ENCODE assay signal across 18 cellular contexts in genomic region chr1:111665527-111665926, GRCh38. TPM values are rescaled to one million over a fixed set of nuclear protein-coding genes. Genes with fewer than 3 reads are reported as not detected.
A peak's percentile ranks its signal among the peaks of the same experiment; 100 is the strongest.
DNase-seq lines count a peak whose midpoint lies in the region; ATAC-seq and TF ChIP-seq lines count a peak whose summit lies in the region.
"Had no signal": no experiment of that assay in that cellular context is flagged by ENCODE, and none has a peak within 500 bp of the region (broad histone marks: within the 10 kb centered on the region; RNA-seq: fewer than 3 reads in every experiment).

No MANE protein-coding gene starts in this region.

- H3K4me3 ChIP-seq in muscle layer of duodenum (ENCODE audit: low read depth in 1 of 2, low read length in 2 of 2), result no peak overlapping the region
- H3K4me3 ChIP-seq in HAP-1, result no peak overlapping the region
- no peak overlapping the region for H3K4me3 ChIP-seq in testis
- no peak overlapping the region for H3K4me3 ChIP-seq in stomach
- H3K4me3 ChIP-seq: GM23338, PC-9 had no signal

- H3K27ac ChIP-seq in muscle layer of duodenum (ENCODE audit: low read length), result peak overlapping the region; percentile 11
- no peak overlapping the region for H3K27ac ChIP-seq in testis
- no peak overlapping the region for H3K27ac ChIP-seq in stomach
- H3K27ac ChIP-seq: C4-2B, PC-9 had no signal

- no peak for TF ChIP-seq EP300 in stomach (IDR thresholded peaks at IDR 0.05)

- no peak overlapping the region for H3K4me3 Mint-ChIP-seq in activated CD8-positive, alpha-beta T cell treated with anti-CD3 and anti-CD28 coated beads for 36 hours
- H3K4me3 Mint-ChIP-seq in activated CD8-positive, alpha-beta T cell treated with anti-CD3 and anti-CD28 coated beads, Interleukin-2, amount 10 ng/mL, durations not matched to agents 7 days and 5 days, result no peak overlapping the region
- H3K4me3 Mint-ChIP-seq in natural killer cell, result no peak overlapping the region
- no peak overlapping the region for H3K4me3 Mint-ChIP-seq in natural killer cell treated with Interleukin-12 subunit alpha and Interleukin-12 subunit beta and Interleukin-15 and Interleukin-18, amount 100 ng/mL, for 72 hours
- H3K4me3 Mint-ChIP-seq: GM23338 had no signal

- H3K27me3 ChIP-seq in muscle layer of duodenum (ENCODE audit: low read depth, low read length) (no peaks in the 10 kb centered on the region), HAP-1 (ENCODE audit: low read depth) (no peaks in the 10 kb centered on the region), testis (no peaks in the 10 kb centered on the region), stomach (no peaks in the 10 kb centered on the region)

- H3K4me1 ChIP-seq in muscle layer of duodenum (ENCODE audit: control insufficient read depth in 1 of 2, insufficient read depth in 2 of 2, low read length in 2 of 2) (peaks cover 12 to 17% of the 10 kb centered on the region in 2 donors), HAP-1 (no peaks in the 10 kb centered on the region), testis (peaks cover 8% of the 10 kb centered on the region), stomach (peaks cover 13 to 86% (median 55%) of the 10 kb centered on the region in 4 donors)

- in situ Hi-C loops in HAP-1 (cut with MboI; ENCODE audit: low sequenced_read_pairs), result no loop called here

- CTCF ChIA-PET in activated CD8-positive, alpha-beta T cell treated with anti-CD3 and anti-CD28 coated beads for 36 hours (lab: Charles Lee), result interaction anchor here (0.7 to 2.1 kb wide), 5 partner anchors 33 to 158 kb away, joined by 3 to 16 read pairs (median 3); no protein-coding TSS in a partner anchor
- CTCF ChIA-PET in activated CD8-positive, alpha-beta T cell treated with anti-CD3 and anti-CD28 coated beads, Interleukin-2, amount 10 ng/mL, durations not matched to agents 7 days and 5 days (lab: Charles Lee), result interaction anchor here (1.1 to 7.4 kb wide), 5 partner anchors 82 to 183 kb away, joined by 3 to 48 read pairs (median 5); no protein-coding TSS in a partner anchor

- H3K4me1 Mint-ChIP-seq in activated CD8-positive, alpha-beta T cell treated with anti-CD3 and anti-CD28 coated beads for 36 hours (ENCODE audit: low read depth), result peaks cover 62% of the 10 kb centered on the region
- H3K4me1 Mint-ChIP-seq in activated CD8-positive, alpha-beta T cell treated with anti-CD3 and anti-CD28 coated beads, Interleukin-2, amount 10 ng/mL, durations not matched to agents 7 days and 5 days (ENCODE audit: low read depth), result peaks cover 48% of the 10 kb centered on the region
- H3K4me1 Mint-ChIP-seq in natural killer cell, result peaks cover 51 to 62% of the 10 kb centered on the region in 2 donors
- peaks cover 42 to 53% of the 10 kb centered on the region in 2 donors for H3K4me1 Mint-ChIP-seq in natural killer cell treated with Interleukin-12 subunit alpha and Interleukin-12 subunit beta and Interleukin-15 and Interleukin-18, amount 100 ng/mL, for 72 hours (ENCODE audit: low read depth in 2 of 2)
- H3K4me1 Mint-ChIP-seq: GM23338 had no signal

- TF ChIP-seq POLR2A in testis (IDR thresholded peaks at IDR 0.05) (no peak), stomach (IDR thresholded peaks at IDR 0.05) (no peak)

- H3K9me3 Mint-ChIP-seq in activated CD8-positive, alpha-beta T cell treated with anti-CD3 and anti-CD28 coated beads for 36 hours, result no peaks in the 10 kb centered on the region
- H3K9me3 Mint-ChIP-seq in activated CD8-positive, alpha-beta T cell treated with anti-CD3 and anti-CD28 coated beads, Interleukin-2, amount 10 ng/mL, durations not matched to agents 7 days and 5 days (ENCODE audit: insufficient read depth), result no peaks in the 10 kb centered on the region
- no peaks in the 10 kb centered on the region for H3K9me3 Mint-ChIP-seq in natural killer cell
- H3K9me3 Mint-ChIP-seq in natural killer cell treated with Interleukin-12 subunit alpha and Interleukin-12 subunit beta and Interleukin-15 and Interleukin-18, amount 100 ng/mL, for 72 hours, result no peaks in the 10 kb centered on the region
- H3K9me3 Mint-ChIP-seq: GM23338 had no signal

- H3K9me3 ChIP-seq in muscle layer of duodenum (ENCODE audit: control insufficient read depth in 1 of 2, low read length in 2 of 2) (no peaks in the 10 kb centered on the region), HAP-1 (no peaks in the 10 kb centered on the region), testis (no peaks in the 10 kb centered on the region), stomach (no peaks in the 10 kb centered on the region)

- H3K27me3 Mint-ChIP-seq in activated CD8-positive, alpha-beta T cell treated with anti-CD3 and anti-CD28 coated beads for 36 hours, result no peaks in the 10 kb centered on the region
- H3K27me3 Mint-ChIP-seq in activated CD8-positive, alpha-beta T cell treated with anti-CD3 and anti-CD28 coated beads, Interleukin-2, amount 10 ng/mL, durations not matched to agents 7 days and 5 days (ENCODE audit: low read depth), result no peaks in the 10 kb centered on the region
- H3K27me3 Mint-ChIP-seq in natural killer cell (ENCODE audit: low read depth in 2 of 2), result no peaks in the 10 kb centered on the region
- no peaks in the 10 kb centered on the region for H3K27me3 Mint-ChIP-seq in natural killer cell treated with Interleukin-12 subunit alpha and Interleukin-12 subunit beta and Interleukin-15 and Interleukin-18, amount 100 ng/mL, for 72 hours

- POLR2A ChIA-PET in activated CD8-positive, alpha-beta T cell treated with anti-CD3 and anti-CD28 coated beads for 36 hours (lab: Charles Lee), result interaction anchor here (0.6 to 0.7 kb wide), 2 partner anchors 60 to 65 kb away, joined by 3 read pairs; no protein-coding TSS in a partner anchor
- POLR2A ChIA-PET in activated CD8-positive, alpha-beta T cell treated with anti-CD3 and anti-CD28 coated beads, Interleukin-2, amount 10 ng/mL, durations not matched to agents 7 days and 5 days (lab: Charles Lee), result no interaction called here

- H3K27ac Mint-ChIP-seq in activated CD8-positive, alpha-beta T cell treated with anti-CD3 and anti-CD28 coated beads for 36 hours, result peak overlapping the region; percentile 32
- H3K27ac Mint-ChIP-seq in activated CD8-positive, alpha-beta T cell treated with anti-CD3 and anti-CD28 coated beads, Interleukin-2, amount 10 ng/mL, durations not matched to agents 7 days and 5 days, result no peak overlapping the region
- H3K27ac Mint-ChIP-seq in natural killer cell, result peak overlapping the region; percentile 87 to 89
- no peak overlapping the region for H3K27ac Mint-ChIP-seq in natural killer cell treated with Interleukin-12 subunit alpha and Interleukin-12 subunit beta and Interleukin-15 and Interleukin-18, amount 100 ng/mL, for 72 hours
- H3K27ac Mint-ChIP-seq: GM23338 had no signal

- no peak for ATAC-seq in activated CD8-positive, alpha-beta T cell treated with anti-CD3 and anti-CD28 coated beads for 36 hours
- no peak for ATAC-seq in activated CD8-positive, alpha-beta T cell treated with anti-CD3 and anti-CD28 coated beads, Interleukin-2, amount 10 ng/mL, durations not matched to agents 7 days and 5 days
- no peak for ATAC-seq in natural killer cell
- ATAC-seq in natural killer cell treated with Interleukin-12 subunit alpha and Interleukin-12 subunit beta and Interleukin-15 and Interleukin-18, amount 100 ng/mL, for 72 hours, result no peak
- ATAC-seq: GM23338 had no signal

- peaks cover 42% of the 10 kb centered on the region for H3K36me3 Mint-ChIP-seq in activated CD8-positive, alpha-beta T cell treated with anti-CD3 and anti-CD28 coated beads for 36 hours (ENCODE audit: low read depth)
- H3K36me3 Mint-ChIP-seq in activated CD8-positive, alpha-beta T cell treated with anti-CD3 and anti-CD28 coated beads, Interleukin-2, amount 10 ng/mL, durations not matched to agents 7 days and 5 days (ENCODE audit: low read depth), result peaks cover 36% of the 10 kb centered on the region
- H3K36me3 Mint-ChIP-seq in natural killer cell, result no peaks in the 10 kb centered on the region
- H3K36me3 Mint-ChIP-seq in natural killer cell treated with Interleukin-12 subunit alpha and Interleukin-12 subunit beta and Interleukin-15 and Interleukin-18, amount 100 ng/mL, for 72 hours, result no peaks in the 10 kb centered on the region

- no peak for DNase-seq in activated CD8-positive, alpha-beta T cell treated with anti-CD3 and anti-CD28 coated beads for 36 hours
- DNase-seq in activated CD8-positive, alpha-beta T cell treated with anti-CD3 and anti-CD28 coated beads, Interleukin-2, amount 10 ng/mL, durations not matched to agents 7 days and 5 days, result no peak
- DNase-seq in natural killer cell (no peak), HAP-1 (ENCODE audit: low spot score in 2 of 2) (no peak), testis (no peak), stomach (no peak)
- DNase-seq in natural killer cell treated with Interleukin-12 subunit alpha and Interleukin-12 subunit beta and Interleukin-15 and Interleukin-18, amount 100 ng/mL, for 72 hours (ENCODE audit: low spot score), result no peak
- DNase-seq: Calu3, DMS79, IMR-90, NCI-H1930, NCI-H2171, NCI-H446 treated with DMSO at 0.1 percent for 48 hours, NCI-H774, PC-9 had no signal

- H3K36me3 ChIP-seq in muscle layer of duodenum (ENCODE audit: control insufficient read depth in 1 of 2, insufficient read depth in 2 of 2, low read length in 2 of 2), result peaks cover 0 to 4% of the 10 kb centered on the region in 2 donors
- no peaks in the 10 kb centered on the region for H3K36me3 ChIP-seq in HAP-1 (replicated peaks)
- H3K36me3 ChIP-seq in testis (ENCODE audit: low read depth, missing control alignments), result no peaks in the 10 kb centered on the region
- H3K36me3 ChIP-seq in stomach, result peaks cover 0 to 7% (median 7%) of the 10 kb centered on the region in 4 donors

- TF ChIP-seq CTCF in activated CD8-positive, alpha-beta T cell treated with anti-CD3 and anti-CD28 coated beads for 36 hours (IDR thresholded peaks at IDR 0.05), result no peak
- TF ChIP-seq CTCF in natural killer cell (IDR thresholded peaks at IDR 0.05) (no peak), testis (IDR thresholded peaks at IDR 0.05) (no peak), stomach (IDR thresholded peaks at IDR 0.05) (no peak)

- intact Hi-C loops in activated CD8-positive, alpha-beta T cell treated with anti-CD3 and anti-CD28 coated beads for 36 hours (cut with micrococcal nuclease), result no loop called here
- intact Hi-C loops in natural killer cell (cut with micrococcal nuclease), result no loop called here
- intact Hi-C loops in testis (cut with DNase I; ENCODE audit: low total_unique reads), result no loop called here
- intact Hi-C loops in stomach (cut with DNase I; ENCODE audit: low total_unique reads), result no loop called here

RNA-seq across cellular contexts. Expression of gene RAP1A, which starts 45.9 kb away (rescaled TPM):
- 100 to 1,000 TPM; 197 to 198 TPM for total RNA-seq in activated CD8-positive, alpha-beta T cell treated with anti-CD3 and anti-CD28 coated beads for 36 hours
- total RNA-seq in activated CD8-positive, alpha-beta T cell treated with anti-CD3 and anti-CD28 coated beads, Interleukin-2, amount 10 ng/mL, durations not matched to agents 7 days and 5 days, result 100 to 1,000 TPM; 132 to 133 TPM
- total RNA-seq in natural killer cell (100 to 1,000 TPM in 2 of 3 donors, 10 to 100 TPM in 1; 83.7 to 112 (median 104) TPM), testis (10 to 100 TPM; 20.8 to 27.6 TPM), stomach (100 to 1,000 TPM in 1 of 5 donors, 10 to 100 TPM in 4; 20.9 to 138 (median 65.5) TPM)
- total RNA-seq in natural killer cell treated with Interleukin-12 subunit alpha and Interleukin-12 subunit beta and Interleukin-15 and Interleukin-18, amount 100 ng/mL, for 72 hours, result 100 to 1,000 TPM in 1 of 2 donors, 10 to 100 TPM in 1; 97.8 to 138 TPM
- polyA plus RNA-seq in testis (ENCODE audit: insufficient read depth, low read depth, low replicate concordance) (42.8 TPM), stomach (100 to 1,000 TPM in 1 of 3 donors, 10 to 100 TPM in 2; 74.3 to 175 (median 96.4) TPM)

Comparison
In these comparisons a context has a peak if more than half of its experiments do, and no peak if none do; other contexts are left out.
1. H3K27ac Mint-ChIP-seq: peak in activated CD8-positive, alpha-beta T cell treated with anti-CD3 and anti-CD28 coated beads for 36 hours (single experiment) and natural killer cell (2 of 2); none in activated CD8-positive, alpha-beta T cell treated with anti-CD3 and anti-CD28 coated beads, Interleukin-2, amount 10 ng/mL, durations not matched to agents 7 days and 5 days (single experiment) and natural killer cell treated with Interleukin-12 subunit alpha and Interleukin-12 subunit beta and Interleukin-15 and Interleukin-18, amount 100 ng/mL, for 72 hours (0 of 2).